ENCODE assay signal across 8 cellular contexts in genomic region chr15:64161688-64162477, GRCh38. TPM values are rescaled to one million over a fixed set of nuclear protein-coding genes. Genes with fewer than 3 reads are reported as not detected.
DNase-seq lines count a peak whose midpoint lies in the region; ATAC-seq and TF ChIP-seq lines count a peak whose summit lies in the region.

No MANE protein-coding gene starts in this region.

- H3K4me3 Mint-ChIP-seq in progenitor cell of endocrine pancreas (ENCODE audit: low read depth) = peak overlapping the region; percentile 92

- DNase-seq in RWPE1 (ENCODE audit: low spot score) (no peak), esophagus squamous epithelium (lab: John Stamatoyannopoulos, UW) (no peak), progenitor cell of endocrine pancreas (ENCODE audit: low spot score, unreplicated experiment) (no peak), NCI-H1436 treated with DMSO at 0.1 percent for 48 hours (lab: John Stamatoyannopoulos, UW) (no peak), ureter (ENCODE audit: low spot score) (no peak)
- DNase-seq in stimulated activated CD8-positive, alpha-beta memory T cell treated with anti-CD3 and anti-CD28 coated beads, Interleukin-4, amount 100 ng/mL, for 48 hours = no peak

- WGBS in esophagus squamous epithelium, 2 donors = 41 to 42% methylated on average over 11 of the region's 12 CpGs

- peak overlapping the region; percentile 94 for H3K4me3 ChIP-seq in GM08714 (ENCODE audit: low read length)
- peak overlapping the region; percentile 63 to 99 (median 84) for H3K4me3 ChIP-seq in esophagus squamous epithelium

- no peaks in the 10 kb centered on the region for H3K9me3 ChIP-seq in esophagus squamous epithelium

- no peak for ATAC-seq in GM19324 (IDR thresholded peaks at IDR 0.05; ENCODE audit: low FRiP score, unreplicated experiment)

- no peaks in the 10 kb centered on the region for H3K27me3 ChIP-seq in esophagus squamous epithelium

- peaks cover 22% of the 10 kb centered on the region for H3K36me3 Mint-ChIP-seq in progenitor cell of endocrine pancreas (ENCODE audit: insufficient read depth)

- intact Hi-C loops in esophagus squamous epithelium (cut with DNase I) = loop anchor here (10.0 kb wide), 1 partner anchor 223 kb away; the partner anchor contains the start of genes PCLAF and TRIP4

- no peak for TF ChIP-seq POLR2A in esophagus squamous epithelium (IDR thresholded peaks at IDR 0.05)

- peaks cover 37 to 50% (median 42%) of the 10 kb centered on the region in 3 donors for H3K36me3 ChIP-seq in esophagus squamous epithelium

- POLR2A ChIA-PET in RWPE1 (lab: Yijun Ruan, JAX; ENCODE audit: low non-redundant PET) = interaction anchor here (0.6 to 1.2 kb wide), 2 partner anchors 9 to 268 kb away, joined by 3 to 4 read pairs; no protein-coding TSS in a partner anchor

- CTCF ChIA-PET in RWPE1 (lab: Yijun Ruan, JAX) = no interaction called here

- no peaks in the 10 kb centered on the region for H3K27me3 Mint-ChIP-seq in progenitor cell of endocrine pancreas

- H3K4me1 ChIP-seq in esophagus squamous epithelium = peaks cover 18 to 52% (median 31%) of the 10 kb centered on the region in 3 donors

- peaks cover 28% of the 10 kb centered on the region for H3K4me1 Mint-ChIP-seq in progenitor cell of endocrine pancreas (ENCODE audit: low read depth)

- TF ChIP-seq CTCF in RWPE1 (conservative IDR thresholded peaks at IDR 0.05; ENCODE audit: low read depth) = no peak
- no peak for TF ChIP-seq CTCF in esophagus squamous epithelium (IDR thresholded peaks at IDR 0.05)
- no peak for TF ChIP-seq CTCF in progenitor cell of endocrine pancreas (IDR thresholded peaks at IDR 0.05; ENCODE audit: unreplicated experiment)

- no peaks in the 10 kb centered on the region for H3K9me3 Mint-ChIP-seq in progenitor cell of endocrine pancreas (ENCODE audit: low read depth)

- H3K27ac ChIP-seq in RWPE1 = peak overlapping the region; percentile 84
- H3K27ac ChIP-seq in esophagus squamous epithelium = peak overlapping the region; percentile 84 to 95 (median 92)

- peak overlapping the region; percentile 86 for H3K27ac Mint-ChIP-seq in progenitor cell of endocrine pancreas

RNA-seq across cellular contexts. Expression of gene PPIB, which starts 0.9 kb away (rescaled TPM):
- total RNA-seq in esophagus squamous epithelium = 100 to 1,000 TPM; 246 to 363 (median 313) TPM
- 491 and 499 TPM in 2 replicates for total RNA-seq in progenitor cell of endocrine pancreas
- 380 TPM for total RNA-seq in ureter

RNA-seq across cellular contexts. Expression of gene SNX22, which starts 10.4 kb away (rescaled TPM):
- under 1 TPM in 1 of 4 donors, not detected in 3; 0.19 TPM for total RNA-seq in esophagus squamous epithelium
- 7.3 and 8.1 TPM in 2 replicates for total RNA-seq in progenitor cell of endocrine pancreas
- total RNA-seq in ureter = 0.31 TPM
